In the genomic region with DNA sequence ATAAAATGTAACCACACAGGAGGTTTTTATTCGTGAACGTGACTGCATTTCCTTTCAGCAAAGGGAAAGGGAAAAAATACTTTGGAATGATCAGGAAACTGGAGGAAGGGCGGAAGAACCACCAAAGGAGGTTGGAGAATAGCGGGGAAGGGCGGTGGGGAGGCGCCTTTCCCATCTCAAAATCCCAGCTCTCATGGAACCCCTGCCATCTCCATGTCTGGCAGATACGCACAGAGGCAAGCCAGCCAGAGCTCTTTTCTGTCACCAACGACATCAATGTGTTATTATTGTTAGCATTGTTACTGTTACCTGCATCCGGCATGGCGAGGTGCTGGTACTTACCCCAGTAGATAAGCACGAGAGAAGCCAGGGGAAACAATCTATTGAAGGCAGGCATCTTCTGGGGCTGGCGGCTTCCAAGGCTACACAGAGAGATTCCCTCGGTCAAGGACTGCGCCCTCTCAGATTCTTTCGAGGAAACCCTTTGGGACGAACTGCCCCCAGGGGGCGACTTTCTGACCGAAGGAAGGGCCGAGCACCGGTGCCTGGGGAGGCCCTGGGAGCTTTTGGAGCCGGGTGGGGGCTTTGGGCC, we compare ENCODE assay signal across 8 cellular contexts. TPM values are rescaled to one million over a fixed set of nuclear protein-coding genes. Genes with fewer than 3 reads are reported as not detected.
DNase-seq lines count a peak whose midpoint lies in the region; ATAC-seq and TF ChIP-seq lines count a peak whose summit lies in the region.

No MANE protein-coding gene starts in this region.

- peaks cover 4% of the 10 kb centered on the region for H3K4me1 Mint-ChIP-seq in T-helper 1 cell treated with Interleukin-12 subunit alpha and Interleukin-12 subunit beta and Interleukin-4 antibody, amounts not matched to agents 30 μg/mL and 1 μg/mL, for 36 hours (ENCODE audit: low read depth)

- TF ChIP-seq CTCF in RWPE1 (conservative IDR thresholded peaks at IDR 0.05; ENCODE audit: low read depth), result no peak

- no peak for ATAC-seq in HG03108 (IDR thresholded peaks at IDR 0.05; ENCODE audit: unreplicated experiment)

- DNase-seq in T-helper 1 cell (no peak), SK-N-DZ (ENCODE audit: low spot score) (peak; percentile 71), head of caudate nucleus (peak in 32 of 42 donors; percentile 7 to 73 (median 40)), RWPE1 (ENCODE audit: low spot score) (no peak), HuH-7.5 (ENCODE audit: low spot score) (no peak)

- H3K36me3 Mint-ChIP-seq in T-helper 1 cell treated with Interleukin-12 subunit alpha and Interleukin-12 subunit beta and Interleukin-4 antibody, amounts not matched to agents 30 μg/mL and 1 μg/mL, for 36 hours (ENCODE audit: low read depth), result no peaks in the 10 kb centered on the region

- peaks cover 54% of the 10 kb centered on the region for H3K27me3 Mint-ChIP-seq in T-helper 1 cell treated with Interleukin-12 subunit alpha and Interleukin-12 subunit beta and Interleukin-4 antibody, amounts not matched to agents 30 μg/mL and 1 μg/mL, for 36 hours (ENCODE audit: low read depth)

- H3K4me3 ChIP-seq in skin epidermis, result peak overlapping the region; percentile 31 to 50 (median 42)

- peak overlapping the region; percentile 29 for H3K4me3 Mint-ChIP-seq in T-helper 1 cell treated with Interleukin-12 subunit alpha and Interleukin-12 subunit beta and Interleukin-4 antibody, amounts not matched to agents 30 μg/mL and 1 μg/mL, for 36 hours

- intact Hi-C loops in head of caudate nucleus (cut with DNase I), result no loop called here

- POLR2A ChIA-PET in RWPE1 (lab: Yijun Ruan, JAX; ENCODE audit: low non-redundant PET), result no interaction called here

- peaks cover 6% of the 10 kb centered on the region for H3K9me3 Mint-ChIP-seq in T-helper 1 cell treated with Interleukin-12 subunit alpha and Interleukin-12 subunit beta and Interleukin-4 antibody, amounts not matched to agents 30 μg/mL and 1 μg/mL, for 36 hours

- CTCF ChIA-PET in RWPE1 (lab: Yijun Ruan, JAX), result interaction anchor here (0.6 to 1.3 kb wide), 4 partner anchors 13 to 1184 kb away, joined by 3 to 8 read pairs (median 4); no protein-coding TSS in a partner anchor

- H3K27ac Mint-ChIP-seq in T-helper 1 cell treated with Interleukin-12 subunit alpha and Interleukin-12 subunit beta and Interleukin-4 antibody, amounts not matched to agents 30 μg/mL and 1 μg/mL, for 36 hours, result no peak overlapping the region

- H3K27ac ChIP-seq in skin epidermis, result peak overlapping the region in 2 of 21 experiments; percentile 27 to 32
- H3K27ac ChIP-seq in RWPE1, result no peak overlapping the region

RNA-seq across cellular contexts. Expression of a gene that starts 0.9 kb away (rescaled TPM):
- 17.6 and 18.0 TPM in 2 replicates for polyA plus RNA-seq in SK-N-DZ (2014; cell fraction: cytosol; rRNA removed)
- polyA plus RNA-seq in SK-N-DZ (2014; cell fraction: nucleus; rRNA removed), result 14.6 and 29.2 TPM in 2 replicates

Comparison
In these comparisons a context has a peak if more than half of its experiments do, and no peak if none do; other contexts are left out.
1. DNase-seq: peak in SK-N-DZ (single experiment) and head of caudate nucleus (32 of 42); none in T-helper 1 cell (0 of 5), RWPE1 (single experiment) and HuH-7.5 (single experiment).